Comparison of ENCODE assay signal across 24 cellular contexts in the genomic region with DNA sequence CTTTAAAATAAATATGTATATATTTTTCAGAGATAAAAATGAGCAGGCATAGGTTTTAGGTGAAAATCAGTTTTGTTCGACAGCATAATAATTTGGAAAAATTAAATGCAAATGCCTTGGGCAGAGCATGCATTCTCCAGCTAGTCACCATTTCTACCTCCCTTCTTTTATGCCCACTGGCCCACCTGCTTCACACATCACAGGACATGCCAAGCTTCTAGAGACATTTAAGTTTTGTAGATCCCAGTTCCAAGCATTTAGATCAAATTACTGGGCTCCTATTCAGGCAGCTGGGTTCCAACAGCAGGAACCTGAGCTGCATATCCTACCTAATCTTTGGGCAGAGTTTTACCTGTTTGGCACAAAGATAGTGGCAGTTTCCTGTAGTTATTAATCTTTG.
DNase-seq lines count a peak whose midpoint lies in the region; ATAC-seq and TF ChIP-seq lines count a peak whose summit lies in the region.
"Had no signal": no experiment of that assay in that cellular context is flagged by ENCODE, and none has a peak within 500 bp of the region (broad histone marks: within the 10 kb centered on the region; RNA-seq: fewer than 3 reads in every experiment).

No MANE protein-coding gene starts in this region.

- ATAC-seq in SK-N-SH treated with all-trans-retinoic acid at 6 μM for 48 hours (0 out of 3 replicates have a peak, but pooled peaks have one; percentile 6), gastrocnemius medialis (peak; percentile 27 to 55), HG03280 (IDR thresholded peaks at IDR 0.05; ENCODE audit: unreplicated experiment) (no peak)
- ATAC-seq: A549 had no signal

- in situ Hi-C loops in gastrocnemius medialis (cut with MboI; ENCODE audit: low sequenced_read_pairs in 4 of 4): no loop called here

- H3K79me2 ChIP-seq in trophoblast cell (ENCODE audit: control insufficient read depth, insufficient read depth, low read length, poor library complexity): no peaks in the 10 kb centered on the region

- no peak overlapping the region for H3K4me2 ChIP-seq in trophoblast cell (ENCODE audit: low read length)
- H3K4me2 ChIP-seq: A549, BLaER1 had no signal

- TF ChIP-seq CTCF in gastrocnemius medialis (IDR thresholded peaks at IDR 0.05 in 4 of 5, conservative IDR thresholded peaks at IDR 0.05 in 1 of 5) (no peak), ovary (IDR thresholded peaks at IDR 0.05) (no peak)

- no peak overlapping the region for H2BK5ac ChIP-seq in trophoblast cell (ENCODE audit: low read depth, low read length, poor library complexity)

- no peak overlapping the region for H3K14ac ChIP-seq in trophoblast cell (ENCODE audit: low read length)

- H3K27me3 ChIP-seq in SJCRH30: no peaks in the 10 kb centered on the region
- H3K27me3 ChIP-seq in trophoblast cell (ENCODE audit: insufficient read depth, low read length): no peaks in the 10 kb centered on the region
- H3K27me3 ChIP-seq in gastrocnemius medialis: no peaks in the 10 kb centered on the region
- no peaks in the 10 kb centered on the region for H3K27me3 ChIP-seq in ovary
- H3K27me3 ChIP-seq: BE2C, BLaER1 had no signal

- H3K4me1 ChIP-seq in SJCRH30 (peaks cover 17% of the 10 kb centered on the region), trophoblast cell (ENCODE audit: control insufficient read depth in 1 of 2, insufficient read depth in 2 of 2, low read length in 2 of 2) (no peaks in the 10 kb centered on the region), gastrocnemius medialis (peaks cover 28 to 29% of the 10 kb centered on the region in 2 donors), ovary (ENCODE audit: insufficient read depth) (no peaks in the 10 kb centered on the region)
- H3K4me1 ChIP-seq: A549, BE2C, BLaER1 had no signal

- TF ChIP-seq POLR2A in gastrocnemius medialis (IDR thresholded peaks at IDR 0.05) (no peak), ovary (IDR thresholded peaks at IDR 0.05) (no peak)

- DNase-seq in SJCRH30 (peak; percentile 25 to 57), trophoblast cell (no peak), gastrocnemius medialis (peak; percentile 12 to 30), SHP77 (lab: John Stamatoyannopoulos, UW) (no peak), GF-D8 (lab: John Stamatoyannopoulos, UW) (no peak), ovary (no peak)
- DNase-seq: BE2C; C1 segment of cervical spinal cord; CD4-positive, alpha-beta memory T cell; CD4-positive, CD25-positive, alpha-beta regulatory T cell; CD8-positive, alpha-beta memory T cell; COR-L47; DMS 273 treated with DMSO at 0.1 percent for 48 hours; DMS153; DMS53; DMS79; DND-41; EL; GDM1 had no signal

- H2AK5ac ChIP-seq in trophoblast cell (ENCODE audit: low read length): no peak overlapping the region

- H3K9me3 ChIP-seq in SJCRH30 (replicated peaks) (peaks cover 4% of the 10 kb centered on the region; the same call in 1 of the 2 replicates), trophoblast cell (ENCODE audit: insufficient read depth, low read depth, low read length) (no peaks in the 10 kb centered on the region), gastrocnemius medialis (no peaks in the 10 kb centered on the region), ovary (no peaks in the 10 kb centered on the region)
- H3K9me3 ChIP-seq: BE2C, BLaER1 had no signal

- no peak overlapping the region for H4K8ac ChIP-seq in trophoblast cell (ENCODE audit: low read depth, low read length)

- no peak overlapping the region for H2BK120ac ChIP-seq in trophoblast cell (ENCODE audit: insufficient read depth, low read length, poor library complexity)

- intact Hi-C loops in gastrocnemius medialis (cut with DNase I; ENCODE audit: low total_unique reads): loop anchor here (5.0 kb wide), 2 partner anchors 61 to 121 kb away; no protein-coding TSS in a partner anchor
- intact Hi-C loops in ovary (cut with DNase I): no loop called here

- H3K27ac ChIP-seq in SJCRH30 (no peak overlapping the region), trophoblast cell (ENCODE audit: low read depth, low read length) (no peak overlapping the region), gastrocnemius medialis (peak overlapping the region; percentile 70 to 85 (median 74)), ovary (no peak overlapping the region)
- H3K27ac ChIP-seq: 22Rv1, A549, BLaER1 had no signal

- no peak overlapping the region for H3K23ac ChIP-seq in trophoblast cell (ENCODE audit: low read length)

- H4K91ac ChIP-seq in trophoblast cell (ENCODE audit: low read depth, low read length): no peak overlapping the region

- no peak overlapping the region for H2AFZ ChIP-seq in trophoblast cell (ENCODE audit: insufficient read depth, low read length, poor library complexity)

- WGBS in trophoblast cell (ENCODE audit: extremely low coverage, insufficient coverage, insufficient read length): no CpG with 5 or more reads among the region's 1 CpG
- 95 to 96% (median 96%) methylated on average over 1 of the region's 1 CpG for WGBS in ovary, 3 donors

- no peak overlapping the region for H3K18ac ChIP-seq in trophoblast cell (ENCODE audit: low read length)

- H3K9ac ChIP-seq in trophoblast cell (ENCODE audit: low read length): no peak overlapping the region
- H3K9ac ChIP-seq: BLaER1 had no signal

- H3K36me3 ChIP-seq in SJCRH30 (no peaks in the 10 kb centered on the region), trophoblast cell (ENCODE audit: control insufficient read depth in 1 of 2, insufficient read depth in 2 of 2, low read length in 2 of 2) (no peaks in the 10 kb centered on the region), gastrocnemius medialis (no peaks in the 10 kb centered on the region), ovary (no peaks in the 10 kb centered on the region)
- H3K36me3 ChIP-seq: BE2C, BLaER1 had no signal

- peak overlapping the region; percentile 3 for H2BK12ac ChIP-seq in trophoblast cell (ENCODE audit: low read length)

- H3K4me3 ChIP-seq in SJCRH30 (no peak overlapping the region), trophoblast cell (ENCODE audit: low read depth, low read length) (no peak overlapping the region), gastrocnemius medialis (peak overlapping the region in 2 of 4 donors; percentile 3 to 15), ovary (no peak overlapping the region)
- H3K4me3 ChIP-seq: A549, BLaER1 had no signal

- no peak overlapping the region for H3K4ac ChIP-seq in trophoblast cell (ENCODE audit: low read depth, low read length)

- peaks cover 5% of the 10 kb centered on the region for H3K79me1 ChIP-seq in trophoblast cell (ENCODE audit: low read length)

- no peak for TF ChIP-seq EP300 in ovary (IDR thresholded peaks at IDR 0.05)

- no peak overlapping the region for H4K12ac ChIP-seq in trophoblast cell (ENCODE audit: low read depth, low read length)

TF ChIP-seq in SK-N-SH treated with all-trans-retinoic acid at 6 μM for 48 hours, 23 proteins besides CTCF, POLR2A, EP300 and RAD21 (continues in another document):
- TF ChIP-seq CSDC2 (CRISPR knock-in tag; IDR thresholded peaks at IDR 0.05): no peak
- TF ChIP-seq ZFP30 (CRISPR knock-in tag; IDR thresholded peaks at IDR 0.05): no peak
- no peak for TF ChIP-seq ESRRG (CRISPR knock-in tag; IDR thresholded peaks at IDR 0.05)
- TF ChIP-seq RARB (CRISPR knock-in tag; IDR thresholded peaks at IDR 0.05): no peak
- TF ChIP-seq OSR1 (CRISPR knock-in tag; IDR thresholded peaks at IDR 0.05): no peak
- no peak for TF ChIP-seq BACH2 (CRISPR knock-in tag; IDR thresholded peaks at IDR 0.05; ENCODE audit: borderline replicate concordance)
- TF ChIP-seq, protein P1, sequence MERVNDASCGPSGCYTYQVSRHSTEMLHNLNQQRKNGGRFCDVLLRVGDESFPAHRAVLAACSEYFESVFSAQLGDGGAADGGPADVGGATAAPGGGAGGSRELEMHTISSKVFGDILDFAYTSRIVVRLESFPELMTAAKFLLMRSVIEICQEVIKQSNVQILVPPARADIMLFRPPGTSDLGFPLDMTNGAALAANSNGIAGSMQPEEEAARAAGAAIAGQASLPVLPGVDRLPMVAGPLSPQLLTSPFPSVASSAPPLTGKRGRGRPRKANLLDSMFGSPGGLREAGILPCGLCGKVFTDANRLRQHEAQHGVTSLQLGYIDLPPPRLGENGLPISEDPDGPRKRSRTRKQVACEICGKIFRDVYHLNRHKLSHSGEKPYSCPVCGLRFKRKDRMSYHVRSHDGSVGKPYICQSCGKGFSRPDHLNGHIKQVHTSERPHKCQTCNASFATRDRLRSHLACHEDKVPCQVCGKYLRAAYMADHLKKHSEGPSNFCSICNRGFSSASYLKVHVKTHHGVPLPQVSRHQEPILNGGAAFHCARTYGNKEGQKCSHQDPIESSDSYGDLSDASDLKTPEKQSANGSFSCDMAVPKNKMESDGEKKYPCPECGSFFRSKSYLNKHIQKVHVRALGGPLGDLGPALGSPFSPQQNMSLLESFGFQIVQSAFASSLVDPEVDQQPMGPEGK (CRISPR knock-in tag; IDR thresholded peaks at IDR 0.05; ENCODE audit: borderline replicate concordance): no peak
- TF ChIP-seq ZNF70 (CRISPR knock-in tag; IDR thresholded peaks at IDR 0.05): no peak
- TF ChIP-seq, protein P2, sequence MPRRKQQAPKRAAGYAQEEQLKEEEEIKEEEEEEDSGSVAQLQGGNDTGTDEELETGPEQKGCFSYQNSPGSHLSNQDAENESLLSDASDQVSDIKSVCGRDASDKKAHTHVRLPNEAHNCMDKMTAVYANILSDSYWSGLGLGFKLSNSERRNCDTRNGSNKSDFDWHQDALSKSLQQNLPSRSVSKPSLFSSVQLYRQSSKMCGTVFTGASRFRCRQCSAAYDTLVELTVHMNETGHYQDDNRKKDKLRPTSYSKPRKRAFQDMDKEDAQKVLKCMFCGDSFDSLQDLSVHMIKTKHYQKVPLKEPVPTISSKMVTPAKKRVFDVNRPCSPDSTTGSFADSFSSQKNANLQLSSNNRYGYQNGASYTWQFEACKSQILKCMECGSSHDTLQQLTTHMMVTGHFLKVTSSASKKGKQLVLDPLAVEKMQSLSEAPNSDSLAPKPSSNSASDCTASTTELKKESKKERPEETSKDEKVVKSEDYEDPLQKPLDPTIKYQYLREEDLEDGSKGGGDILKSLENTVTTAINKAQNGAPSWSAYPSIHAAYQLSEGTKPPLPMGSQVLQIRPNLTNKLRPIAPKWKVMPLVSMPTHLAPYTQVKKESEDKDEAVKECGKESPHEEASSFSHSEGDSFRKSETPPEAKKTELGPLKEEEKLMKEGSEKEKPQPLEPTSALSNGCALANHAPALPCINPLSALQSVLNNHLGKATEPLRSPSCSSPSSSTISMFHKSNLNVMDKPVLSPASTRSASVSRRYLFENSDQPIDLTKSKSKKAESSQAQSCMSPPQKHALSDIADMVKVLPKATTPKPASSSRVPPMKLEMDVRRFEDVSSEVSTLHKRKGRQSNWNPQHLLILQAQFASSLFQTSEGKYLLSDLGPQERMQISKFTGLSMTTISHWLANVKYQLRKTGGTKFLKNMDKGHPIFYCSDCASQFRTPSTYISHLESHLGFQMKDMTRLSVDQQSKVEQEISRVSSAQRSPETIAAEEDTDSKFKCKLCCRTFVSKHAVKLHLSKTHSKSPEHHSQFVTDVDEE (CRISPR knock-in tag; IDR thresholded peaks at IDR 0.05): no peak

Comparison
In these comparisons a context has a peak if more than half of its experiments do, and no peak if none do; other contexts are left out.
1. DNase-seq: peak in SJCRH30 (2 of 2) and gastrocnemius medialis (2 of 2); none in trophoblast cell (0 of 2), SHP77 (0 of 2), GF-D8 (single experiment) and ovary (0 of 5).
2. H3K27ac ChIP-seq: peak in gastrocnemius medialis (4 of 4); none in SJCRH30 (single experiment), trophoblast cell (single experiment) and ovary (0 of 2).